Comparison of ENCODE assay signal across 6 cellular contexts in genomic region chr11:68632375-68632774, GRCh38. TPM values are rescaled to one million over a fixed set of nuclear protein-coding genes. Genes with fewer than 3 reads are reported as not detected.
"Had no signal": no experiment of that assay in that cellular context is flagged by ENCODE, and none has a peak within 500 bp of the region (broad histone marks: within the 10 kb centered on the region; RNA-seq: fewer than 3 reads in every experiment).

No MANE protein-coding gene starts in this region.

RNA-seq across cellular contexts. Expression of gene GAL, which starts 52.0 kb away (rescaled TPM):
- total RNA-seq: LHCN-M2, MCF 10A, OCI-LY7, Right ventricle myocardium inferior, RPMI7951, SJCRH30 had no signal
